ENCODE assay signal across 18 cellular contexts in the genomic region with DNA sequence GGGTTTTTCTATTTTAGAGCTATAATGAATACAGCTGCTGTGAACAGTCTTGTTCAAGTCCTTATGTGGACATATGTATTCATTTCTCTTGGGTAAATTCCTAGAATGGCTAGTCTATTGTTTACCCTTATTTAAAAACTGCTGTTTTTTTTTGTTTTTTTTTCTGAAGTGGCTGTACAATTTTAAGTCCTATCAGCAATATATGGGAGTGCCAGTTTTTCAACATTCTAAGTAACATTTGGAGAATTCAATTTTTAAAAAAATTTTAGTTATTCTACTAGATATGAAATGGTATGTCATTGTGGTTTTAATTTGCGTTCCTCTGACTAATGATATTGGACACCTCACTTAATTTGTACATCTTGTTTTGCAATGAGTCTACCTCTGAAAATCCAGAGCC.
DNase-seq lines count a peak whose midpoint lies in the region; ATAC-seq and TF ChIP-seq lines count a peak whose summit lies in the region.
"Had no signal": no experiment of that assay in that cellular context is flagged by ENCODE, and none has a peak within 500 bp of the region (broad histone marks: within the 10 kb centered on the region; RNA-seq: fewer than 3 reads in every experiment).

No MANE protein-coding gene starts in this region.

- H3K27ac ChIP-seq in prostate gland = no peak overlapping the region
- H3K27ac ChIP-seq: A549 had no signal

- TF ChIP-seq CTCF in fibroblast of mammary gland (conservative IDR thresholded peaks at IDR 0.05; ENCODE audit: control insufficient read depth, insufficient read depth, low read depth, low read length) = no peak
- no peak for TF ChIP-seq CTCF in prostate gland (IDR thresholded peaks at IDR 0.05)

- no peak for ATAC-seq in left colon
- ATAC-seq: A549, HCT116 had no signal

- DNase-seq in GM03348 (ENCODE audit: low spot score) (peak; percentile 12), LHCN-M2 (ENCODE audit: low read depth) (peak; percentile 16), fibroblast of mammary gland (ENCODE audit: low read depth) (peak; percentile 21), prostate gland (ENCODE audit: low spot score) (no peak), SW 1271 (lab: John Stamatoyannopoulos, UW) (no peak), left colon (no peak)
- DNase-seq: 8988T; ACHN; C1 segment of cervical spinal cord; Calu3; CD4-positive, alpha-beta memory T cell; COR-L47; DMS53; DMS79 treated with DMSO at 0.1 percent for 48 hours; GF-D8; H7 had no signal

- H3K27me3 ChIP-seq in prostate gland (replicated peaks; ENCODE audit: insufficient read depth) = no peaks in the 10 kb centered on the region

- 88% methylated on average over 1 of the region's 1 CpG for WGBS in prostate gland

- intact Hi-C loops in prostate gland (cut with DNase I) (no loop called here), left colon (cut with DNase I, micrococcal nuclease) (no loop called here)

- no peaks in the 10 kb centered on the region for H3K4me1 ChIP-seq in prostate gland (replicated peaks)
- H3K4me1 ChIP-seq: A549 had no signal

- no peaks in the 10 kb centered on the region for H3K36me3 ChIP-seq in prostate gland

- H3K9me3 ChIP-seq in prostate gland = no peaks in the 10 kb centered on the region
- H3K9me3 ChIP-seq: A549 had no signal

- TF ChIP-seq POLR2A in prostate gland (IDR thresholded peaks at IDR 0.05) = no peak

- no peak overlapping the region for H3K4me3 ChIP-seq in fibroblast of mammary gland (ENCODE audit: control insufficient read depth, low read depth, low read length)
- no peak overlapping the region for H3K4me3 ChIP-seq in prostate gland
- H3K4me3 ChIP-seq: A549 had no signal

Comparison
In these comparisons a context has a peak if more than half of its experiments do, and no peak if none do; other contexts are left out.
1. DNase-seq: peak in GM03348 (single experiment), LHCN-M2 (single experiment) and fibroblast of mammary gland (single experiment); none in prostate gland (single experiment), SW 1271 (0 of 2) and left colon (0 of 2).